Comparison of ENCODE assay signal across 8 cellular contexts in genomic region chr13:76887070-76887563, GRCh38. TPM values are rescaled to one million over a fixed set of nuclear protein-coding genes. Genes with fewer than 3 reads are reported as not detected.
DNase-seq lines count a peak whose midpoint lies in the region; ATAC-seq and TF ChIP-seq lines count a peak whose summit lies in the region.

No MANE protein-coding gene starts in this region.

- H3K27me3 ChIP-seq in left ventricle myocardium inferior (ENCODE audit: low read depth) (no peaks in the 10 kb centered on the region), gastrocnemius medialis (peaks cover 3 to 25% (median 22%) of the 10 kb centered on the region in 3 donors)

- no peak overlapping the region; the same call in 1 of the 2 replicates for H3K27ac ChIP-seq in HEK293 (ENCODE audit: extremely low read depth, low read depth, low read length)
- H3K27ac ChIP-seq in left ventricle myocardium inferior (replicated peaks): peak overlapping the region; percentile 89
- H3K27ac ChIP-seq in gastrocnemius medialis: peak overlapping the region; percentile 69 to 85 (median 82)

- H3K9me3 Mint-ChIP-seq in activated T-helper 17 cell treated with anti-CD3 and anti-CD28 coated beads, Interleukin-2, amount 50 U/mL, for 72 hours: no peaks in the 10 kb centered on the region

- H3K4me1 Mint-ChIP-seq in activated T-helper 17 cell treated with anti-CD3 and anti-CD28 coated beads, Interleukin-2, amount 50 U/mL, for 72 hours: peaks cover 10% of the 10 kb centered on the region

- no peaks in the 10 kb centered on the region for H3K4me1 ChIP-seq in HEK293 (ENCODE audit: control insufficient read depth, insufficient read depth, low read length)
- peaks cover 49% of the 10 kb centered on the region for H3K4me1 ChIP-seq in left ventricle myocardium inferior
- peaks cover 0 to 4% of the 10 kb centered on the region in 2 donors for H3K4me1 ChIP-seq in gastrocnemius medialis

- no peak for TF ChIP-seq POLR2A in gastrocnemius medialis (IDR thresholded peaks at IDR 0.05)

- H3K27me3 Mint-ChIP-seq in activated T-helper 17 cell treated with anti-CD3 and anti-CD28 coated beads, Interleukin-2, amount 50 U/mL, for 72 hours: peaks cover 7% of the 10 kb centered on the region

- DNase-seq in left ventricle myocardium inferior (peak; percentile 16), gastrocnemius medialis (no peak), NCI-H2081 treated with DMSO at 0.1 percent for 48 hours (lab: John Stamatoyannopoulos, UW) (no peak), NCI-H2171 (lab: John Stamatoyannopoulos, UW) (no peak), DMS 273 treated with DMSO at 0.1 percent for 48 hours (lab: John Stamatoyannopoulos, UW) (no peak), Ammon's horn (ENCODE audit: low spot score) (no peak)

- H3K27ac Mint-ChIP-seq in activated T-helper 17 cell treated with anti-CD3 and anti-CD28 coated beads, Interleukin-2, amount 50 U/mL, for 72 hours: peak overlapping the region; percentile 58

- H3K36me3 ChIP-seq in HEK293 (ENCODE audit: control insufficient read depth in 2 of 2, insufficient read depth in 1 of 2, low read length in 2 of 2): no peaks in the 10 kb centered on the region
- H3K36me3 ChIP-seq in left ventricle myocardium inferior: no peaks in the 10 kb centered on the region
- H3K36me3 ChIP-seq in gastrocnemius medialis: no peaks in the 10 kb centered on the region

- H3K36me3 Mint-ChIP-seq in activated T-helper 17 cell treated with anti-CD3 and anti-CD28 coated beads, Interleukin-2, amount 50 U/mL, for 72 hours (ENCODE audit: low read depth): no peaks in the 10 kb centered on the region

- peak overlapping the region; percentile 87 for H3K4me3 Mint-ChIP-seq in activated T-helper 17 cell treated with anti-CD3 and anti-CD28 coated beads, Interleukin-2, amount 50 U/mL, for 72 hours

- no peak for ATAC-seq in activated T-helper 17 cell treated with anti-CD3 and anti-CD28 coated beads, Interleukin-2, amount 50 U/mL, for 72 hours (replicated peaks)
- ATAC-seq in gastrocnemius medialis: no peak

- intact Hi-C loops in left ventricle myocardium inferior (cut with micrococcal nuclease) (loop anchor here (10.0 kb wide), 1 partner anchor 62 kb away; no protein-coding TSS in a partner anchor), gastrocnemius medialis (cut with DNase I; ENCODE audit: low total_unique reads) (loop anchor here (10.0 kb wide), 2 partner anchors 138 to 222 kb away; partner anchors contain the start of gene FBXL3)

- TF ChIP-seq CTCF in HEK293 (tag by site-specific recombination; IDR thresholded peaks at IDR 0.05) (no peak), left ventricle myocardium inferior (IDR thresholded peaks at IDR 0.05; ENCODE audit: borderline replicate concordance) (no peak), gastrocnemius medialis (IDR thresholded peaks at IDR 0.05 in 4 of 5, conservative IDR thresholded peaks at IDR 0.05 in 1 of 5) (no peak)

- in situ Hi-C loops in gastrocnemius medialis (cut with MboI; ENCODE audit: low sequenced_read_pairs in 4 of 4): no loop called here

- CTCF ChIA-PET in HEK293 (lab: Yijun Ruan, JAX): interaction anchor here (0.5 to 2.4 kb wide), 2 partner anchors 17 to 223 kb away, joined by 4 to 10 read pairs; no protein-coding TSS in a partner anchor

- no peaks in the 10 kb centered on the region for H3K9me3 ChIP-seq in HEK293 (ENCODE audit: control insufficient read depth, insufficient read depth, low read depth, low read length)
- H3K9me3 ChIP-seq in left ventricle myocardium inferior (replicated peaks): no peaks in the 10 kb centered on the region
- no peaks in the 10 kb centered on the region for H3K9me3 ChIP-seq in gastrocnemius medialis

- POLR2A ChIA-PET in HEK293 (lab: Yijun Ruan, JAX): interaction anchor here (0.6 kb wide), 1 partner anchor 1012 kb away, joined by 6 read pairs; no protein-coding TSS in a partner anchor

- no peak overlapping the region for H3K4me3 ChIP-seq in HEK293 (ENCODE audit: low read depth, low read length)
- peak overlapping the region; percentile 94 for H3K4me3 ChIP-seq in left ventricle myocardium inferior
- peak overlapping the region; percentile 71 to 82 (median 76) for H3K4me3 ChIP-seq in gastrocnemius medialis

TF ChIP-seq in HEK293, 187 proteins besides CTCF, POLR2A, EP300 and RAD21:
- TF ChIP-seq ZFHX2 (tag by site-specific recombination; conservative IDR thresholded peaks at IDR 0.05) (peak; percentile 72), EGR2 (tag by site-specific recombination; IDR thresholded peaks at IDR 0.05; ENCODE audit: low read depth) (peak; percentile 78; the same call in 1 of the 2 replicates), ZNF561 (tag by site-specific recombination; IDR thresholded peaks at IDR 0.05; ENCODE audit: borderline replicate concordance) (no peak), SETDB1 (IDR thresholded peaks at IDR 0.05; ENCODE audit: insufficient read length, low read length) (peak; percentile 46), TRIM28 (IDR thresholded peaks at IDR 0.05; ENCODE audit: borderline replicate concordance, low read length) (no peak), ZNF133 (tag by site-specific recombination; IDR thresholded peaks at IDR 0.05) (no peak)

RNA-seq across cellular contexts. Expression of gene KCTD12, which starts 0.9 kb away (rescaled TPM):
- 1 to 10 TPM; 6.7 to 8.3 TPM for total RNA-seq in activated T-helper 17 cell treated with anti-CD3 and anti-CD28 coated beads, Interleukin-2, amount 50 U/mL, for 72 hours
- total RNA-seq in left ventricle myocardium inferior (37.2 TPM), gastrocnemius medialis (10 to 100 TPM; 17.3 to 35.9 (median 27.1) TPM)
